In the genomic region with DNA sequence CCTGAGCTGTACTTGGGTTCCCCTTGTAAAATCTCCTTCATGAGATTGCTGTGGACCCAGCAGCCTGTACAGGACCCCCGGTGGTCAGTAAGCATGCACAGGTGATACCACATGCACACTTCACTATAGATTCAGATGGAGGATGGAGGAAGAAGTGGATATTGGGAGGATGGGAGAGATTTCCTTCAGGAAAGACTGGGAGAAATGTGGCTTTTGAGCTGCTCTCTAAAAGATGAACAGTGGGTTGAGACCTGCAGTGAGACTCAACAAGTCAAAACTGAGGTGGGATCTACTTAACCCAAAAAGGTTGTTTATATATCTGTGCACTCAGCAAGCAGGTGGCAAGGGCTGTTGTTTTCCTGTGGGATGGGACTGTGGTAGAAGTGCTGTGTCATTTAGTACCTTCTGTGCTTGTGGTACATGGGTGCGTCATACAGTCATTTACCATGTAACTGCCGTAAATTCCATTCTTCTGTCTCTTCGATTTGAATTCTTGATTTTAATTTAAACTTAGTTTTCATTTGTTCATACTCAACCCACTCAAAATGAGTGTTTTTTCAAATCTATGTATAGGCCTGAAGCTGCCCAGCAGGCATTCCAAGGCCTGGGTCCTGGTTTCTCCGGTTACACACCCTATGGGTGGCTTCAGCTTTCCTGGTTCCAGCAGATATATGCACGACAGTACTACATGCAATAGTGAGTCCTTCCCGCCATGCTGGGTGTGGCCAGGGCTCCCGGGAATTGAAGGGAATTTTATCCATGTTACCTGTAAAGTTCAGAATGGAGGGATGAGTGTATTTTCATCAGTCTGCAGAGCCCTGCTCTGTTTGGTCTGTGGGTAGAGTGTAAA, we compare ENCODE assay signal across 9 cellular contexts. TPM values are rescaled to one million over a fixed set of nuclear protein-coding genes. Genes with fewer than 3 reads are reported as not detected.
DNase-seq lines count a peak whose midpoint lies in the region; ATAC-seq and TF ChIP-seq lines count a peak whose summit lies in the region.
"Had no signal": no experiment of that assay in that cellular context is flagged by ENCODE, and none has a peak within 500 bp of the region (broad histone marks: within the 10 kb centered on the region; RNA-seq: fewer than 3 reads in every experiment).

No MANE protein-coding gene starts in this region.

- peak overlapping the region; percentile 31 for H3K4me2 ChIP-seq in OCI-LY1 (ENCODE audit: low read length)

- H3K9me2 ChIP-seq in OCI-LY1 (ENCODE audit: low read depth, low read length): no peaks in the 10 kb centered on the region

- peak overlapping the region; percentile 76 for H3K27ac ChIP-seq in OCI-LY1 (ENCODE audit: low read depth, low read length, poor library complexity, severe bottlenecking)
- no peak overlapping the region for H3K27ac ChIP-seq in brain microvascular endothelial cell
- H3K27ac ChIP-seq in vagina: no peak overlapping the region
- H3K27ac ChIP-seq in thyroid gland: peak overlapping the region in 1 of 3 donors; percentile 9
- H3K27ac ChIP-seq: SJCRH30 had no signal

- no peaks in the 10 kb centered on the region for H3K9me3 ChIP-seq in OCI-LY1 (ENCODE audit: low read length)
- H3K9me3 ChIP-seq in vagina: no peaks in the 10 kb centered on the region
- no peaks in the 10 kb centered on the region for H3K9me3 ChIP-seq in thyroid gland
- H3K9me3 ChIP-seq: SJCRH30 had no signal

- ATAC-seq in stimulated activated effector memory CD8-positive, alpha-beta T cell treated with anti-CD3 and anti-CD28 coated beads, Interleukin-12 subunit alpha, Interleukin-12 subunit beta, amount 100 ng/mL, for 72 hours: peak; percentile 96

- H3K27me3 ChIP-seq in OCI-LY1 (ENCODE audit: insufficient read depth, low read length) (no peaks in the 10 kb centered on the region), brain microvascular endothelial cell (replicated peaks) (no peaks in the 10 kb centered on the region), vagina (no peaks in the 10 kb centered on the region), thyroid gland (no peaks in the 10 kb centered on the region)
- H3K27me3 ChIP-seq: SJCRH30 had no signal

- H3F3A ChIP-seq in OCI-LY1 (ENCODE audit: insufficient read depth, low read length): no peaks in the 10 kb centered on the region

- H3K27ac Mint-ChIP-seq in stimulated activated effector memory CD8-positive, alpha-beta T cell treated with anti-CD3 and anti-CD28 coated beads, Interleukin-12 subunit alpha, Interleukin-12 subunit beta, amount 100 ng/mL, for 72 hours: peak overlapping the region; percentile 95

- TF ChIP-seq POLR2A in vagina (IDR thresholded peaks at IDR 0.05) (no peak), thyroid gland (IDR thresholded peaks at IDR 0.05) (peak in 1 of 2 donors; percentile 8)

- peaks cover 100% of the 10 kb centered on the region for H3K36me3 Mint-ChIP-seq in stimulated activated effector memory CD8-positive, alpha-beta T cell treated with anti-CD3 and anti-CD28 coated beads, Interleukin-12 subunit alpha, Interleukin-12 subunit beta, amount 100 ng/mL, for 72 hours

- H3K4me1 Mint-ChIP-seq in stimulated activated effector memory CD8-positive, alpha-beta T cell treated with anti-CD3 and anti-CD28 coated beads, Interleukin-12 subunit alpha, Interleukin-12 subunit beta, amount 100 ng/mL, for 72 hours: peaks cover 81% of the 10 kb centered on the region

- H3K4me3 ChIP-seq in OCI-LY1 (ENCODE audit: low read depth, low read length, poor library complexity, severe bottlenecking) (no peak overlapping the region), brain microvascular endothelial cell (ENCODE audit: low read depth, low read length) (no peak overlapping the region), vagina (no peak overlapping the region), thyroid gland (replicated peaks in 1 of 3) (no peak overlapping the region)
- H3K4me3 ChIP-seq: SJCRH30 had no signal

- WGBS in thyroid gland, 2 donors: 78 to 87% methylated on average over 8 of the region's 8 CpGs

- peaks cover 19% of the 10 kb centered on the region for H3K79me2 ChIP-seq in OCI-LY1 (ENCODE audit: insufficient read depth, low read length)

- no peak overlapping the region; the same call in 1 of the 2 replicates for H3K9ac ChIP-seq in OCI-LY1 (ENCODE audit: low read length)

- TF ChIP-seq CTCF in OCI-LY1 (IDR thresholded peaks at IDR 0.05; ENCODE audit: low read length): no peak
- TF ChIP-seq CTCF in brain microvascular endothelial cell (IDR thresholded peaks at IDR 0.05; ENCODE audit: low read depth, low read length, missing control alignments): peak; percentile 15
- TF ChIP-seq CTCF in vagina (IDR thresholded peaks at IDR 0.05): no peak
- no peak for TF ChIP-seq CTCF in thyroid gland (IDR thresholded peaks at IDR 0.05)

- peak overlapping the region; percentile 99 for H3K4me3 Mint-ChIP-seq in stimulated activated effector memory CD8-positive, alpha-beta T cell treated with anti-CD3 and anti-CD28 coated beads, Interleukin-12 subunit alpha, Interleukin-12 subunit beta, amount 100 ng/mL, for 72 hours

- no peak overlapping the region for H2AFZ ChIP-seq in OCI-LY1 (ENCODE audit: low read length)

- H3K4me1 ChIP-seq in OCI-LY1 (ENCODE audit: insufficient read depth, low read length, severe bottlenecking): peaks cover 73% of the 10 kb centered on the region
- peaks cover 38% of the 10 kb centered on the region for H3K4me1 ChIP-seq in vagina
- peaks cover 12 to 19% of the 10 kb centered on the region in 2 donors for H3K4me1 ChIP-seq in thyroid gland

- H4K20me1 ChIP-seq in OCI-LY1 (ENCODE audit: insufficient read depth, low read length): no peaks in the 10 kb centered on the region

- in situ Hi-C loops in brain microvascular endothelial cell (cut with HindIII; ENCODE audit: low pct_ligation_motif_present, low sequenced_read_pairs): no loop called here

- no peaks in the 10 kb centered on the region for H3K9me3 Mint-ChIP-seq in stimulated activated effector memory CD8-positive, alpha-beta T cell treated with anti-CD3 and anti-CD28 coated beads, Interleukin-12 subunit alpha, Interleukin-12 subunit beta, amount 100 ng/mL, for 72 hours

- intact Hi-C loops in vagina (cut with DNase I): loop anchor here (10.0 kb wide), 1 partner anchor 74 kb away; a partner anchor contains a TSS
- intact Hi-C loops in thyroid gland (cut with DNase I): no loop called here

- peaks cover 96% of the 10 kb centered on the region for H3K36me3 ChIP-seq in OCI-LY1 (ENCODE audit: insufficient read depth, low read length)
- H3K36me3 ChIP-seq in brain microvascular endothelial cell (replicated peaks): peaks cover 85% of the 10 kb centered on the region
- peaks cover 0 to 90% of the 10 kb centered on the region in 2 donors for H3K36me3 ChIP-seq in vagina
- peaks cover 87 to 89% of the 10 kb centered on the region in 2 donors for H3K36me3 ChIP-seq in thyroid gland

- DNase-seq in activated CD4-positive, alpha-beta T cell treated with anti-CD3 and anti-CD28 coated beads for 48 hours: peak; percentile 65
- DNase-seq in activated CD4-positive, alpha-beta T cell treated with anti-CD3 and anti-CD28 coated beads for 1 hour: no peak
- no peak for DNase-seq in brain microvascular endothelial cell
- DNase-seq in stimulated activated effector memory CD8-positive, alpha-beta T cell treated with anti-CD3 and anti-CD28 coated beads, Interleukin-12 subunit alpha, Interleukin-12 subunit beta, amount 100 ng/mL, for 72 hours (ENCODE audit: low spot score in 2 of 2): peak; percentile 31 to 76
- no peak for DNase-seq in vagina (ENCODE audit: extremely low spot score in 2 of 2)
- DNase-seq in SW 1271 (lab: John Stamatoyannopoulos, UW): no peak
- no peak for DNase-seq in thyroid gland
- DNase-seq: SJCRH30 had no signal

RNA-seq across cellular contexts. Expression of a gene that starts 6.9 kb away (rescaled TPM):
- total RNA-seq in vagina (97.7 TPM), thyroid gland (100 to 1,000 TPM; 212 to 659 (median 321) TPM)

RNA-seq across cellular contexts. Expression of a gene that starts 22.9 kb away (rescaled TPM):
- total RNA-seq in vagina (not detected), thyroid gland (1 to 10 TPM in 3 of 4 donors, under 1 TPM in 1; 0.40 to 4.0 (median 1.7) TPM)

RNA-seq across cellular contexts. Expression of a gene that starts 50.5 kb away (rescaled TPM):
- total RNA-seq in vagina (114 TPM), thyroid gland (10 to 100 TPM; 14.1 to 33.5 (median 20.5) TPM)

Comparison
In these comparisons a context has a peak if more than half of its experiments do, and no peak if none do; other contexts are left out.
1. DNase-seq: peak in activated CD4-positive, alpha-beta T cell treated with anti-CD3 and anti-CD28 coated beads for 48 hours (single experiment) and stimulated activated effector memory CD8-positive, alpha-beta T cell treated with anti-CD3 and anti-CD28 coated beads, Interleukin-12 subunit alpha, Interleukin-12 subunit beta, amount 100 ng/mL, for 72 hours (2 of 2); none in activated CD4-positive, alpha-beta T cell treated with anti-CD3 and anti-CD28 coated beads for 1 hour (single experiment), brain microvascular endothelial cell (single experiment), vagina (0 of 2), SW 1271 (0 of 2) and thyroid gland (0 of 2).